ENCODE assay signal across 8 cellular contexts in the genomic region with DNA sequence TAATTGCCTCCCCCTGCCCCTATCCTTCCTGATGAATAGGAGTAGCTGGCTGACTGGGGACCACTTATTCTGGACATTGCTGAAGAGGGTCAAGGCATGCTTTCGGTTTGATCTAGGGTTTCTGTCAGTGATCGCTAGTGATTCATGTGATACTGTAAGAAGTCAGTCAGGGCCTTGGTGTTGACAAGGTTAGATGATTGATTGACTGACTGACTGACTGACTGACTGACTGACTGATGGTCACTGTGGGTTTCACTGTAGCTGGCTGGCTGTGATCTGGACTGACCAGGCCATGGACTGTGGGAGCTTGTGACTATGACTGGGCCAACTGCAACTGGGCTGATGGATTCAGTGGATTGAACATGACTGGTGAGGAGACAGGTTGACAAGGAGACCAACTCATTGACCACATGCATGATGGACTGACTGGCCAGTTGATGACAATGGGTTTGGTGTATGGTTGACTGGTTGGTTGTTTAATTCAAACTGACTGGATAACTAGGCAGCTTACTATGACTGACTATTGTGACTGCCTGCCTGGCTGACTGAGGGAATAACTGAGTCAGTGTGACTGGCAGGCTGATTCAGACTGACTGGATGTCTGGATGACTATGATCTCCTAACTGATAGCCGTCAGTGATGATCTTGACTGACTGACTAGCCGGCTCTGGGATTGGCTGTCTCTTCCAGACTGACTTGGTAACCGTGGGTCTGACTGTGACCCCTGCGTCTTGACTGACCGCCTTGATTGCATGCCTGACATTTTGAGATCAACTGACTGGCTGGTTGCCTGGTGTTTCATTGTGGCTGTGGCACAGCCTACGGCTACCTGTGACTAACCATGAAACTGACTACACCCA.
A peak's percentile ranks its signal among the peaks of the same experiment; 100 is the strongest.
DNase-seq lines count a peak whose midpoint lies in the region; ATAC-seq and TF ChIP-seq lines count a peak whose summit lies in the region.

No MANE protein-coding gene starts in this region.

- no peaks in the 10 kb centered on the region for H3K36me3 ChIP-seq in mesodermal cell (ENCODE audit: control insufficient read depth, insufficient read depth, low read length)

- no peak for TF ChIP-seq CTCF in GM10266 (IDR thresholded peaks at IDR 0.05; ENCODE audit: control insufficient read depth, insufficient read depth, low read depth, missing control alignments)

- WGBS in mesodermal cell (ENCODE audit: insufficient coverage in 2 of 2), 2 experiments, result 92 to 97% methylated on average over 5 to 8 of the region's 8 CpGs

- peak; percentile 81 for DNase-seq in activated effector memory CD4-positive, alpha-beta T cell treated with anti-CD3 and anti-CD28 coated beads, Interleukin-2, amount 50 U/mL, for 16 hours
- no peak for DNase-seq in activated effector memory CD4-positive, alpha-beta T cell treated with Interleukin-2 at 50 U/mL for 16 hours
- DNase-seq in activated T-cell treated with anti-CD3 and anti-CD28 coated beads for 48 hours (ENCODE audit: low read depth) (peak; percentile 60), NCI-H2081 (lab: John Stamatoyannopoulos, UW) (no peak), GM10266 (ENCODE audit: extremely low spot score) (no peak), hepatic stellate cell (ENCODE audit: low spot score) (no peak)
- DNase-seq in stimulated activated naive CD8-positive, alpha-beta T cell treated with anti-CD3 and anti-CD28 coated beads, Interleukin-15, Interleukin-2, amounts not matched to agents 100 U/mL and 50 U/mL, for 24 hours, result peak; percentile 41

- peaks cover 4% of the 10 kb centered on the region for H3K9me3 ChIP-seq in mesodermal cell (ENCODE audit: control insufficient read depth, low read length)

- ATAC-seq in stimulated activated naive CD8-positive, alpha-beta T cell treated with anti-CD3 and anti-CD28 coated beads, Interleukin-15, Interleukin-2, amounts not matched to agents 100 U/mL and 50 U/mL, for 24 hours, result peak; percentile 76

- peaks cover 18% of the 10 kb centered on the region for H3K4me1 ChIP-seq in mesodermal cell (ENCODE audit: control insufficient read depth, insufficient read depth, low read length, poor library complexity, severe bottlenecking)

- peak overlapping the region; percentile 55 for H3K27ac ChIP-seq in mesodermal cell (ENCODE audit: low read depth, low read length, severe bottlenecking)

- H3K4me3 ChIP-seq in mesodermal cell (ENCODE audit: extremely low read depth, insufficient read depth, low read length, poor library complexity, severe bottlenecking), result no peak overlapping the region

Comparison
In these comparisons a context has a peak if more than half of its experiments do, and no peak if none do; other contexts are left out.
1. DNase-seq: peak in activated effector memory CD4-positive, alpha-beta T cell treated with anti-CD3 and anti-CD28 coated beads, Interleukin-2, amount 50 U/mL, for 16 hours (single experiment), activated T-cell treated with anti-CD3 and anti-CD28 coated beads for 48 hours (single experiment) and stimulated activated naive CD8-positive, alpha-beta T cell treated with anti-CD3 and anti-CD28 coated beads, Interleukin-15, Interleukin-2, amounts not matched to agents 100 U/mL and 50 U/mL, for 24 hours (single experiment); none in activated effector memory CD4-positive, alpha-beta T cell treated with Interleukin-2 at 50 U/mL for 16 hours (single experiment), NCI-H2081 (0 of 2), GM10266 (single experiment) and hepatic stellate cell (single experiment).